Comparison of ENCODE assay signal across 1 cellular context in genomic region chr3:87229113-87229512, GRCh38.
TF ChIP-seq lines count a peak whose summit lies in the region.

No MANE protein-coding gene starts in this region.

TF ChIP-seq in IMR-90, 13 proteins besides CTCF, POLR2A, EP300 and RAD21:
- peak; percentile 74 for TF ChIP-seq MAFK (IDR thresholded peaks at IDR 0.05; ENCODE audit: low read depth, low read length)
- no peak for TF ChIP-seq SMC3 (IDR thresholded peaks at IDR 0.05; ENCODE audit: low read depth, low read length)
- no peak for TF ChIP-seq CEBPB (IDR thresholded peaks at IDR 0.05; ENCODE audit: low read depth, low read length)
- TF ChIP-seq CHD1 (IDR thresholded peaks at IDR 0.05; ENCODE audit: low read depth, low read length): no peak
